ENCODE assay signal across 8 cellular contexts in genomic region chr10:122375761-122376160, GRCh38. TPM values are rescaled to one million over a fixed set of nuclear protein-coding genes. Genes with fewer than 3 reads are reported as not detected.
DNase-seq lines count a peak whose midpoint lies in the region; ATAC-seq, FAIRE-seq and TF ChIP-seq lines count a peak whose summit lies in the region.

No MANE protein-coding gene starts in this region.

- no peak for TF ChIP-seq EP300 in tibial nerve (IDR thresholded peaks at IDR 0.05)

- no peaks in the 10 kb centered on the region for H3K9me3 ChIP-seq in mammary epithelial cell (replicated peaks; ENCODE audit: insufficient read depth, low read length)
- no peaks in the 10 kb centered on the region for H3K9me3 ChIP-seq in lung (ENCODE audit: control insufficient read depth in 2 of 2, insufficient read depth in 1 of 2, low read length in 1 of 2)
- no peaks in the 10 kb centered on the region for H3K9me3 ChIP-seq in tibial nerve

- peaks cover 0 to 5% of the 10 kb centered on the region in 2 donors for H3K36me3 Mint-ChIP-seq in activated T-cell treated with anti-CD3 and anti-CD28 coated beads, Interleukin-2, amount 50 U/mL, for 72 hours (ENCODE audit: insufficient read depth in 2 of 2)

- H3K27ac ChIP-seq in mammary epithelial cell (ENCODE audit: insufficient read depth, low read depth, low read length) (peak overlapping the region; percentile 90), lung (ENCODE audit: low read depth in 1 of 2, low read length in 1 of 2) (peak overlapping the region; percentile 97 to 100), tibial nerve (peak overlapping the region; percentile 91 to 99 (median 96))

- dilution Hi-C loops in mammary epithelial cell (cut with HindIII; ENCODE audit: low sequenced_read_pairs), result no loop called here

- H3K4me2 ChIP-seq in mammary epithelial cell (ENCODE audit: insufficient read depth, low read depth, low read length), result peak overlapping the region; percentile 94

- peak overlapping the region; percentile 98 for H3K27ac Mint-ChIP-seq in activated T-cell treated with anti-CD3 and anti-CD28 coated beads, Interleukin-2, amount 50 U/mL, for 72 hours

- peaks cover 0 to 2% of the 10 kb centered on the region in 2 donors for H3K9me3 Mint-ChIP-seq in activated T-cell treated with anti-CD3 and anti-CD28 coated beads, Interleukin-2, amount 50 U/mL, for 72 hours

- no peak for DNase-seq in activated T-cell treated with anti-CD3 and anti-CD28 coated beads, Interleukin-2, amount 50 U/mL, for 72 hours
- DNase-seq in activated T-cell treated with anti-CD3 and anti-CD28 coated beads, Interleukin-2, amount 50 U/mL, for 48 hours, result no peak
- DNase-seq in mammary epithelial cell (no peak), lung (ENCODE audit: low spot score) (no peak), tibial nerve (ENCODE audit: low spot score in 2 of 2) (no peak), GM12891 (ENCODE audit: insufficient read length, low spot score) (no peak), T-helper 9 cell (no peak)

- H3K79me2 ChIP-seq in mammary epithelial cell (ENCODE audit: insufficient read depth, low read length), result peaks cover 48% of the 10 kb centered on the region

- H3K4me1 ChIP-seq in mammary epithelial cell (ENCODE audit: insufficient read depth, low read length), result peaks cover 16% of the 10 kb centered on the region
- H3K4me1 ChIP-seq in lung (ENCODE audit: control insufficient read depth in 2 of 2, insufficient read depth in 2 of 2, low read length in 2 of 2), result peaks cover 5 to 14% of the 10 kb centered on the region in 2 donors
- H3K4me1 ChIP-seq in tibial nerve, result peaks cover 0 to 53% (median 23%) of the 10 kb centered on the region in 4 donors

- no TSS peak for BruUV-seq in mammary epithelial cell (replicated peaks; lab: Mats Ljungman, UMichigan)

- H3K4me3 ChIP-seq in mammary epithelial cell (replicated peaks in 1 of 3; ENCODE audit: insufficient read depth in 1 of 3, low read depth in 2 of 3, low read length in 3 of 3) (peak overlapping the region; percentile 81 to 98 (median 97)), lung (peak overlapping the region; percentile 82), tibial nerve (peak overlapping the region; percentile 85 to 91 (median 88))

- no peaks in the 10 kb centered on the region for H3K36me3 ChIP-seq in mammary epithelial cell (ENCODE audit: insufficient read depth, low read length)
- H3K36me3 ChIP-seq in lung (ENCODE audit: control insufficient read depth in 2 of 2, insufficient read depth in 2 of 2, low read length in 2 of 2), result no peaks in the 10 kb centered on the region
- peaks cover 0 to 6% (median 0%) of the 10 kb centered on the region in 3 donors for H3K36me3 ChIP-seq in tibial nerve

- peak overlapping the region; percentile 97 for H3K9ac ChIP-seq in mammary epithelial cell (ENCODE audit: insufficient read depth, low read length)

- TF ChIP-seq POLR2A in tibial nerve (IDR thresholded peaks at IDR 0.05) (no peak), GM12891 (IDR thresholded peaks at IDR 0.05; ENCODE audit: low read depth, low read length) (no peak)

- CTCF ChIA-PET in mammary epithelial cell (lab: Charles Lee; ENCODE audit: low non-redundant PET), result no interaction called here

- WGBS in mammary epithelial cell (ENCODE audit: low coverage, missing lambda C conversion rate), result 3% methylated on average over 3 of the region's 3 CpGs
- 8 to 19% methylated on average over 3 of the region's 3 CpGs for WGBS in lung, 2 donors
- 4% methylated on average over 3 of the region's 3 CpGs for WGBS in tibial nerve, 2 donors

- FAIRE-seq in GM12891 (lab: Jason Lieb, UNC), result no peak

- TF ChIP-seq CTCF in mammary epithelial cell (conservative IDR thresholded peaks at IDR 0.05 in 1 of 2, IDR thresholded peaks at IDR 0.05 in 1 of 2; ENCODE audit: extremely low read depth in 1 of 2, insufficient read depth in 1 of 2, low read depth in 1 of 2, low read length in 2 of 2), result no peak
- TF ChIP-seq CTCF in lung (IDR thresholded peaks at IDR 0.05; ENCODE audit: control extremely low read depth, extremely low read depth), result no peak
- TF ChIP-seq CTCF in tibial nerve (IDR thresholded peaks at IDR 0.05), result no peak

- no peaks in the 10 kb centered on the region for H4K20me1 ChIP-seq in mammary epithelial cell (ENCODE audit: insufficient read depth, low read length)

- H2AFZ ChIP-seq in mammary epithelial cell (ENCODE audit: low read depth, low read length), result peak overlapping the region; percentile 89

- no peak for ATAC-seq in activated T-cell treated with anti-CD3 and anti-CD28 coated beads, Interleukin-2, amount 50 U/mL, for 72 hours (replicated peaks in 1 of 2)
- ATAC-seq in lung (ENCODE audit: insufficient read depth, low FRiP score) (no peak), GM21737 (IDR thresholded peaks at IDR 0.05; ENCODE audit: unreplicated experiment) (no peak)

- H3K27me3 ChIP-seq in mammary epithelial cell (ENCODE audit: insufficient read depth, low read length) (no peaks in the 10 kb centered on the region), lung (ENCODE audit: control insufficient read depth, insufficient read depth) (no peaks in the 10 kb centered on the region), tibial nerve (no peaks in the 10 kb centered on the region)

- in situ Hi-C loops in mammary epithelial cell (cut with MboI; ENCODE audit: low sequenced_read_pairs in 2 of 2), result no loop called here

- H3K27me3 Mint-ChIP-seq in activated T-cell treated with anti-CD3 and anti-CD28 coated beads, Interleukin-2, amount 50 U/mL, for 72 hours (ENCODE audit: low read depth), result peaks cover 32% of the 10 kb centered on the region

- peaks cover 53% of the 10 kb centered on the region for H3K4me1 Mint-ChIP-seq in activated T-cell treated with anti-CD3 and anti-CD28 coated beads, Interleukin-2, amount 50 U/mL, for 72 hours (ENCODE audit: low read depth)

- intact Hi-C loops in mammary epithelial cell (cut with micrococcal nuclease), result no loop called here

- H3K4me3 Mint-ChIP-seq in activated T-cell treated with anti-CD3 and anti-CD28 coated beads, Interleukin-2, amount 50 U/mL, for 72 hours, result peak overlapping the region; percentile 93 to 96

TF ChIP-seq in GM12891, 5 proteins besides CTCF, POLR2A, EP300 and RAD21:
- TF ChIP-seq SPI1 (IDR thresholded peaks at IDR 0.05; ENCODE audit: low read depth, low read length) (no peak), PAX5 (IDR thresholded peaks at IDR 0.05; ENCODE audit: insufficient read depth, low read length, severe bottlenecking) (no peak), POU2F2 (IDR thresholded peaks at IDR 0.05; ENCODE audit: low read depth, low read length) (no peak), POLR2AphosphoS5 (IDR thresholded peaks at IDR 0.05; ENCODE audit: low read depth, low read length) (no peak), TAF1 (IDR thresholded peaks at IDR 0.05; ENCODE audit: low read depth, low read length) (no peak)

RNA-seq across cellular contexts. Expression of gene PLEKHA1, which starts 1.3 kb away (rescaled TPM):
- 10 to 100 TPM in 1 of 2 donors, 1 to 10 TPM in 1; 8.7 to 14.8 TPM for total RNA-seq in activated T-cell treated with anti-CD3 and anti-CD28 coated beads, Interleukin-2, amount 50 U/mL, for 72 hours
- 10 to 100 TPM; 52.4 to 56.5 TPM for total RNA-seq in mammary epithelial cell
- 42.5 TPM for polyA plus RNA-seq in mammary epithelial cell
- 20.1 TPM for polyA minus RNA-seq in mammary epithelial cell
- 10 to 100 TPM; 33.5 to 73.2 TPM for total RNA-seq in lung
- 10 to 100 TPM; 18.9 to 23.0 TPM for polyA plus RNA-seq in lung
- total RNA-seq in tibial nerve, result 10 to 100 TPM; 19.2 to 52.2 (median 35.0) TPM
- polyA plus RNA-seq in GM12891 (2012; ENCODE audit: low read depth, missing spikeins), result 3.1 TPM
